Comparison of ENCODE assay signal across 8 cellular contexts in the genomic region with DNA sequence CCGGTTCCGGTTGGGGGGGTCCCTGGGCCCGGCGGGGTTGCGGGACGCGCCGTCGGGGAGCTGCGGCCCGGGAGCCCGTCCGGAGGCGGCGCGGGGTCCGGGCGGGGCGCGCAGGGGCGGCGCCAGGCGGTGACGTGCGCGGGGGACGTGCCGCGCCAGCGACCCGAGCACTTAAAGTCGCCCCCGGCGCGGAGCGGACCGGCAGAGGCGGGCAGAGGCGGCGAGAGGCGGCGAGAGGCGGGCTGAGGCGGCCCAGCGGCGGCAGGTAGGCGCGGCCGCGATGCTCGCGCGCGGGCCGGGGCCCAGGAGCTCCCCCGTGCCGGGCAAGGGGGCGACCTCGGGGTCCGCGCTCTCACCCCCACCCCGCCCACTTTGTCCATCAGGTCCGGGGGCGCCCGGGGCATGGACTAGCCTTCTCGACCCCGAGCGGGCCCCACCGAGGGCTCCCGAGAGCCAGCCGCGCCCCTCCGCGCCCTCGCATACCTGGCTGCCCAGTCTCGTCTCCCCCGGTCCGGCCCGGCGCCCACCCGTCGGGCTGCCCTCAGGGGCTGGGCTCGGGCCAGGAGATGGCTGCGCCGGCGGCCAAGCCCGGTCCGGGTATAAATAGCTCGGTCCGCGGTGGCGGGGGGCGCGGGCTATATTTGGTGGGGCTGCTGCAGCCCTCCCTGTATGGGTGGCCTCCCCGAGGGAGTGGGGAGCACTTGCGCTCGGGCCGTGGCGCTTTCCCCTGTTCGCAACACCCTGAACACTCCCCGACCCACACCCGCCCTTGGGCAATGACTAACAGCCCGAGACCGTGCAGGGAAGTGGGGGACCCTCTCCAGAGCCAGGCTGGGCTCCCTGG. TPM values are rescaled to one million over a fixed set of nuclear protein-coding genes. Genes with fewer than 3 reads are reported as not detected.
DNase-seq lines count a peak whose midpoint lies in the region; ATAC-seq and TF ChIP-seq lines count a peak whose summit lies in the region.

A gene (plus strand): TSS at position 201 of the 844 bp plus-strand sequence. CDS start 6,967 bp downstream, outside the sequence.

- peaks cover 0 to 6% of the 10 kb centered on the region in 2 donors for H3K27me3 ChIP-seq in left lung

- H3K4me1 ChIP-seq in left lung = peaks cover 21 to 75% of the 10 kb centered on the region in 2 donors

- H3K27ac ChIP-seq in left lung = peak within 1 kb of the TSS; percentile 95 to 100

- H3K4me3 ChIP-seq in WI38 (ENCODE audit: low read depth, low read length) = peak within 1 kb of the TSS; percentile 90
- H3K4me3 ChIP-seq in left lung = peak within 1 kb of the TSS; percentile 53 to 83

- in situ Hi-C loops in Caki2 (cut with HindIII; ENCODE audit: low pct_unique_long_range_greater_than_20kb, low sequenced_read_pairs) = no loop called here
- in situ Hi-C loops in KBM-7 (cut with MboI; ENCODE audit: low pct_unique_long_range_greater_than_20kb, low sequenced_read_pairs) = no loop called here

- H3K36me3 ChIP-seq in left lung = peaks cover 0 to under 1% of the 10 kb centered on the region in 2 donors

- H3K9me3 ChIP-seq in left lung = no peaks in the 10 kb centered on the region

- DNase-seq in Caki2 (ENCODE audit: low read depth) (peak; percentile 59), GM20000 (ENCODE audit: low spot score) (peak; percentile 99), KBM-7 (peak; percentile 54), dedifferentiated amniotic fluid mesenchymal stem cell (ENCODE audit: extremely low spot score) (peak; percentile 36), left lung (peak; percentile 77 to 95)
- DNase-seq in stimulated activated CD8-positive, alpha-beta memory T cell treated with anti-CD3 and anti-CD28 coated beads, Interleukin-4, amount 100 ng/mL, for 24 hours (ENCODE audit: low read depth) = peak; percentile 52

- intact Hi-C loops in left lung (cut with DNase I) = no loop called here

- ATAC-seq in left lung = peak; percentile 39
- ATAC-seq in GM18858 (IDR thresholded peaks at IDR 0.05; ENCODE audit: unreplicated experiment) = no peak

- TF ChIP-seq CTCF in GM20000 (IDR thresholded peaks at IDR 0.05; ENCODE audit: extremely low read depth, missing control alignments) (no peak), WI38 (IDR thresholded peaks at IDR 0.05; ENCODE audit: low read depth, low read length) (no peak), left lung (IDR thresholded peaks at IDR 0.05) (no peak)

RNA-seq across cellular contexts. Expression of the gene that starts here (rescaled TPM):
- total RNA-seq in Caki2 (2014; rRNA removed; shearing (Covaris generic); ENCODE audit: low replicate concordance) = 589 and 677 TPM in 2 replicates
- total RNA-seq in left lung = 100 to 1,000 TPM in 1 of 2 donors, 10 to 100 TPM in 1; 71.2 to 149 TPM

Comparison
In these comparisons a context has a peak if more than half of its experiments do, and no peak if none do; other contexts are left out.
1. DNase-seq: peak in every context shown above with its lines; median percentile 99 in GM20000; 86 in left lung; 59 in Caki2; 54 in KBM-7; 52 in stimulated activated CD8-positive, alpha-beta memory T cell treated with anti-CD3 and anti-CD28 coated beads, Interleukin-4, amount 100 ng/mL, for 24 hours; 36 in dedifferentiated amniotic fluid mesenchymal stem cell.